25 cellular contexts compared by ENCODE assay signal in genomic region chr14:84209021-84209420, GRCh38.
"Had no signal": no experiment of that assay in that cellular context is flagged by ENCODE, and none has a peak within 500 bp of the region (broad histone marks: within the 10 kb centered on the region; RNA-seq: fewer than 3 reads in every experiment).

No MANE protein-coding gene starts in this region.

- H3K4me3 Mint-ChIP-seq: activated B cell treated with CpG ODN at 0.5 μM for 24 hours; activated CD4-positive, alpha-beta memory T cell treated with anti-CD3 and anti-CD28 coated beads for 36 hours; activated CD4-positive, alpha-beta T cell treated with anti-CD3 and anti-CD28 coated beads, Interleukin-2, amount 10 ng/mL, durations not matched to agents 7 days and 5 days; activated naive CD8-positive, alpha-beta T cell treated with anti-CD3 and anti-CD28 coated beads, Interleukin-2, amount 50 U/mL, for 24 hours; activated T-cell treated with anti-CD3 and anti-CD28 coated beads, Interleukin-2, amount 50 U/mL, for 4 hours; T-helper 17 cell had no signal

- H3K27me3 ChIP-seq: MG63, Peyer's patch had no signal

- H3K4me3 ChIP-seq: MG63, Peyer's patch had no signal

- H3K27me3 Mint-ChIP-seq: activated B cell treated with CpG ODN at 0.5 μM for 24 hours; activated CD4-positive, alpha-beta memory T cell treated with anti-CD3 and anti-CD28 coated beads for 36 hours; activated CD4-positive, alpha-beta T cell treated with anti-CD3 and anti-CD28 coated beads, Interleukin-2, amount 10 ng/mL, durations not matched to agents 7 days and 5 days; activated naive CD8-positive, alpha-beta T cell treated with anti-CD3 and anti-CD28 coated beads, Interleukin-2, amount 50 U/mL, for 24 hours; T-helper 17 cell had no signal

- H3K27ac Mint-ChIP-seq: activated B cell treated with CpG ODN at 0.5 μM for 24 hours; activated CD4-positive, alpha-beta memory T cell treated with anti-CD3 and anti-CD28 coated beads for 36 hours; activated CD4-positive, alpha-beta T cell treated with anti-CD3 and anti-CD28 coated beads, Interleukin-2, amount 10 ng/mL, durations not matched to agents 7 days and 5 days; activated naive CD4-positive, alpha-beta T cell treated with anti-CD3 and anti-CD28 coated beads, Interleukin-2, amount 50 U/mL, for 72 hours; activated naive CD8-positive, alpha-beta T cell treated with anti-CD3 and anti-CD28 coated beads, Interleukin-2, amount 50 U/mL, for 24 hours; T-helper 17 cell had no signal

- H3K36me3 Mint-ChIP-seq: activated CD4-positive, alpha-beta memory T cell treated with anti-CD3 and anti-CD28 coated beads for 36 hours; activated naive CD4-positive, alpha-beta T cell treated with anti-CD3 and anti-CD28 coated beads, Interleukin-2, amount 50 U/mL, for 72 hours had no signal

- H3K4me1 Mint-ChIP-seq: activated B cell treated with CpG ODN at 0.5 μM for 24 hours; activated CD4-positive, alpha-beta T cell treated with anti-CD3 and anti-CD28 coated beads, Interleukin-2, amount 10 ng/mL, durations not matched to agents 7 days and 5 days; activated naive CD8-positive, alpha-beta T cell treated with anti-CD3 and anti-CD28 coated beads, Interleukin-2, amount 50 U/mL, for 24 hours; T-helper 17 cell had no signal

- H3K4me1 ChIP-seq: Peyer's patch had no signal

- ATAC-seq: activated naive CD4-positive, alpha-beta T cell treated with anti-CD3 and anti-CD28 coated beads, Interleukin-2, amount 50 U/mL, for 72 hours; activated naive CD8-positive, alpha-beta T cell treated with anti-CD3 and anti-CD28 coated beads, Interleukin-2, amount 50 U/mL, for 24 hours; activated T-cell treated with anti-CD3 and anti-CD28 coated beads, Interleukin-2, amount 50 U/mL, for 4 hours; HepG2; T-helper 17 cell had no signal

- H3K27ac ChIP-seq: KMS-11, Peyer's patch, RWPE1 had no signal

- H3K9me3 ChIP-seq: MG63, Peyer's patch had no signal

- DNase-seq: activated B cell treated with CpG ODN at 0.5 μM for 24 hours; activated CD4-positive, alpha-beta memory T cell treated with anti-CD3 and anti-CD28 coated beads for 36 hours; activated CD4-positive, alpha-beta T cell treated with anti-CD3 and anti-CD28 coated beads for 1 hour; activated CD4-positive, alpha-beta T cell treated with anti-CD3 and anti-CD28 coated beads, Interleukin-2, amount 10 ng/mL, durations not matched to agents 7 days and 5 days; activated CD8-positive, alpha-beta memory T cell treated with anti-CD3 and anti-CD28 coated beads for 24 hours; activated effector memory CD4-positive, alpha-beta T cell treated with anti-CD3 and anti-CD28 coated beads, Interleukin-2, amount 50 U/mL, for 16 hours; activated naive CD4-positive, alpha-beta T cell treated with Interleukin-2 at 50 U/mL for 16 hours; activated naive CD8-positive, alpha-beta T cell treated with anti-CD3 and anti-CD28 coated beads, Interleukin-2, amount 50 U/mL, for 24 hours; activated T-cell treated with anti-CD3 and anti-CD28 coated beads, Interleukin-2, amount 50 U/mL, for 4 hours; amygdala; caudate nucleus; MG63; NCI-H1105; NCI-H1436 treated with DMSO at 0.1 percent for 48 hours; NCI-H187; NCI-H2081; NCI-H510A treated with DMSO at 0.1 percent for 48 hours; Peyer's patch; Right ventricle myocardium superior; T-helper 17 cell; T1000 had no signal

- H3K36me3 ChIP-seq: MG63, Peyer's patch had no signal
